1 cellular context compared by ENCODE assay signal in the genomic region with DNA sequence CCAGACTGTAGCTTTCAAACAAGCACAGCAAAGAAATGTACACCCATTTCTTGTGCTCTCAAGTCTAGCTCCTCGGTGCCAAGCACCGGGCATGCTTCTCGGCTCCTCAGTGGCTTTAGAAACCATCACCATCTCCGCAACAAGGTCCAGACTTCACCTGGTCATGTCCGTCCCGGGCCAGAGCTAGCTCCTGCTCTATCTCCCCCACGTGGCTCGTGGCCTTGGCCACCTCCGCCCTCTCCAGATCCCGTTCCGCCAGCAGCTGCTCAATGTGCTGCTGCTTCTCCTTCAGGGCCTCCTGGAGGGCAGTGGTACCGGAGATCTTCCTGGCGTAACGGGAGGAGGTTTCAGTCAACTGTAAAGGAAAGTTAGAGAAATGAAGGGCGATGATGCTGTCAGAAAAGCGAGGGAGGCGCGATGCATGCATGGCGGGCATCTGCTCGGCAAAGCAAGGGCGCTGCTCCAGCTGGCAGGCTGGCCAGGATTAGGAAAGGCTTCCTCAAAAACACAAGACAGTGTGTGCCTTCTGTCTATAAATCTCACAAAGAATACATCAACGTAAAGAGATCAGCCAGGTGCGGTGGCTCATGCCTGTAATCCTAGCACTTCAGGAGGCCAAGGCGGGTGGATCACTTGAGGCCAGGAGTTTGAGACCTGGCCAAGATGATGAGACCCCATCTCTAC.
TF ChIP-seq lines count a peak whose summit lies in the region.

No MANE protein-coding gene starts in this region.

TF ChIP-seq in GM23338, 12 proteins besides CTCF, POLR2A, EP300 and RAD21 (continued from another document):
- TF ChIP-seq, protein P1, sequence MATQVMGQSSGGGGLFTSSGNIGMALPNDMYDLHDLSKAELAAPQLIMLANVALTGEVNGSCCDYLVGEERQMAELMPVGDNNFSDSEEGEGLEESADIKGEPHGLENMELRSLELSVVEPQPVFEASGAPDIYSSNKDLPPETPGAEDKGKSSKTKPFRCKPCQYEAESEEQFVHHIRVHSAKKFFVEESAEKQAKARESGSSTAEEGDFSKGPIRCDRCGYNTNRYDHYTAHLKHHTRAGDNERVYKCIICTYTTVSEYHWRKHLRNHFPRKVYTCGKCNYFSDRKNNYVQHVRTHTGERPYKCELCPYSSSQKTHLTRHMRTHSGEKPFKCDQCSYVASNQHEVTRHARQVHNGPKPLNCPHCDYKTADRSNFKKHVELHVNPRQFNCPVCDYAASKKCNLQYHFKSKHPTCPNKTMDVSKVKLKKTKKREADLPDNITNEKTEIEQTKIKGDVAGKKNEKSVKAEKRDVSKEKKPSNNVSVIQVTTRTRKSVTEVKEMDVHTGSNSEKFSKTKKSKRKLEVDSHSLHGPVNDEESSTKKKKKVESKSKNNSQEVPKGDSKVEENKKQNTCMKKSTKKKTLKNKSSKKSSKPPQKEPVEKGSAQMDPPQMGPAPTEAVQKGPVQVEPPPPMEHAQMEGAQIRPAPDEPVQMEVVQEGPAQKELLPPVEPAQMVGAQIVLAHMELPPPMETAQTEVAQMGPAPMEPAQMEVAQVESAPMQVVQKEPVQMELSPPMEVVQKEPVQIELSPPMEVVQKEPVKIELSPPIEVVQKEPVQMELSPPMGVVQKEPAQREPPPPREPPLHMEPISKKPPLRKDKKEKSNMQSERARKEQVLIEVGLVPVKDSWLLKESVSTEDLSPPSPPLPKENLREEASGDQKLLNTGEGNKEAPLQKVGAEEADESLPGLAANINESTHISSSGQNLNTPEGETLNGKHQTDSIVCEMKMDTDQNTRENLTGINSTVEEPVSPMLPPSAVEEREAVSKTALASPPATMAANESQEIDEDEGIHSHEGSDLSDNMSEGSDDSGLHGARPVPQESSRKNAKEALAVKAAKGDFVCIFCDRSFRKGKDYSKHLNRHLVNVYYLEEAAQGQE (IDR thresholded peaks at IDR 0.05; ENCODE audit: unreplicated experiment): no peak
- TF ChIP-seq ZNF114 (CRISPR knock-in tag; IDR thresholded peaks at IDR 0.05): no peak
- TF ChIP-seq, protein P2, sequence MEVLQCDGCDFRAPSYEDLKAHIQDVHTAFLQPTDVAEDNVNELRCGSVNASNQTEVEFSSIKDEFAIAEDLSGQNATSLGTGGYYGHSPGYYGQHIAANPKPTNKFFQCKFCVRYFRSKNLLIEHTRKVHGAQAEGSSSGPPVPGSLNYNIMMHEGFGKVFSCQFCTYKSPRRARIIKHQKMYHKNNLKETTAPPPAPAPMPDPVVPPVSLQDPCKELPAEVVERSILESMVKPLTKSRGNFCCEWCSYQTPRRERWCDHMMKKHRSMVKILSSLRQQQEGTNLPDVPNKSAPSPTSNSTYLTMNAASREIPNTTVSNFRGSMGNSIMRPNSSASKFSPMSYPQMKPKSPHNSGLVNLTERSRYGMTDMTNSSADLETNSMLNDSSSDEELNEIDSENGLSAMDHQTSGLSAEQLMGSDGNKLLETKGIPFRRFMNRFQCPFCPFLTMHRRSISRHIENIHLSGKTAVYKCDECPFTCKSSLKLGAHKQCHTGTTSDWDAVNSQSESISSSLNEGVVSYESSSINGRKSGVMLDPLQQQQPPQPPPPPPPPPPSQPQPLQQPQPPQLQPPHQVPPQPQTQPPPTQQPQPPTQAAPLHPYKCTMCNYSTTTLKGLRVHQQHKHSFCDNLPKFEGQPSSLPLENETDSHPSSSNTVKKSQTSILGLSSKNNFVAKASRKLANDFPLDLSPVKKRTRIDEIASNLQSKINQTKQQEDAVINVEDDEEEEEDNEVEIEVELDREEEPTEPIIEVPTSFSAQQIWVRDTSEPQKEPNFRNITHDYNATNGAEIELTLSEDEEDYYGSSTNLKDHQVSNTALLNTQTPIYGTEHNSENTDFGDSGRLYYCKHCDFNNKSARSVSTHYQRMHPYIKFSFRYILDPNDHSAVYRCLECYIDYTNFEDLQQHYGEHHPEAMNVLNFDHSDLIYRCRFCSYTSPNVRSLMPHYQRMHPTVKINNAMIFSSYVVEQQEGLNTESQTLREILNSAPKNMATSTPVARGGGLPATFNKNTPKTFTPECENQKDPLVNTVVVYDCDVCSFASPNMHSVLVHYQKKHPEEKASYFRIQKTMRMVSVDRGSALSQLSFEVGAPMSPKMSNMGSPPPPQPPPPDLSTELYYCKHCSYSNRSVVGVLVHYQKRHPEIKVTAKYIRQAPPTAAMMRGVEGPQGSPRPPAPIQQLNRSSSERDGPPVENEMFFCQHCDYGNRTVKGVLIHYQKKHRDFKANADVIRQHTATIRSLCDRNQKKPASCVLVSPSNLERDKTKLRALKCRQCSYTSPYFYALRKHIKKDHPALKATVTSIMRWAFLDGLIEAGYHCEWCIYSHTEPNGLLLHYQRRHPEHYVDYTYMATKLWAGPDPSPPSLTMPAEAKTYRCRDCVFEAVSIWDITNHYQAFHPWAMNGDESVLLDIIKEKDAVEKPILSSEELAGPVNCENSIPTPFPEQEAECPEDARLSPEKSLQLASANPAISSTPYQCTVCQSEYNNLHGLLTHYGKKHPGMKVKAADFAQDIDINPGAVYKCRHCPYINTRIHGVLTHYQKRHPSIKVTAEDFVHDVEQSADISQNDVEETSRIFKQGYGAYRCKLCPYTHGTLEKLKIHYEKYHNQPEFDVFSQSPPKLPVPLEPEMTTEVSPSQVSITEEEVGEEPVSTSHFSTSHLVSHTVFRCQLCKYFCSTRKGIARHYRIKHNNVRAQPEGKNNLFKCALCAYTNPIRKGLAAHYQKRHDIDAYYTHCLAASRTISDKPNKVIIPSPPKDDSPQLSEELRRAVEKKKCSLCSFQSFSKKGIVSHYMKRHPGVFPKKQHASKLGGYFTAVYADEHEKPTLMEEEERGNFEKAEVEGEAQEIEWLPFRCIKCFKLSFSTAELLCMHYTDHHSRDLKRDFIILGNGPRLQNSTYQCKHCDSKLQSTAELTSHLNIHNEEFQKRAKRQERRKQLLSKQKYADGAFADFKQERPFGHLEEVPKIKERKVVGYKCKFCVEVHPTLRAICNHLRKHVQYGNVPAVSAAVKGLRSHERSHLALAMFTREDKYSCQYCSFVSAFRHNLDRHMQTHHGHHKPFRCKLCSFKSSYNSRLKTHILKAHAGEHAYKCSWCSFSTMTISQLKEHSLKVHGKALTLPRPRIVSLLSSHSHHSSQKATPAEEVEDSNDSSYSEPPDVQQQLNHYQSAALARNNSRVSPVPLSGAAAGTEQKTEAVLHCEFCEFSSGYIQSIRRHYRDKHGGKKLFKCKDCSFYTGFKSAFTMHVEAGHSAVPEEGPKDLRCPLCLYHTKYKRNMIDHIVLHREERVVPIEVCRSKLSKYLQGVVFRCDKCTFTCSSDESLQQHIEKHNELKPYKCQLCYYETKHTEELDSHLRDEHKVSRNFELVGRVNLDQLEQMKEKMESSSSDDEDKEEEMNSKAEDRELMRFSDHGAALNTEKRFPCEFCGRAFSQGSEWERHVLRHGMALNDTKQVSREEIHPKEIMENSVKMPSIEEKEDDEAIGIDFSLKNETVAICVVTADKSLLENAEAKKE (CRISPR knock-in tag; IDR thresholded peaks at IDR 0.05): no peak
